In genomic region chrX:55924574-55924973, GRCh38 we compare ENCODE assay signal across 17 cellular contexts.
A peak's percentile ranks its signal among the peaks of the same experiment; 100 is the strongest.
DNase-seq lines count a peak whose midpoint lies in the region; ATAC-seq, FAIRE-seq and TF ChIP-seq lines count a peak whose summit lies in the region.
"Had no signal": no experiment of that assay in that cellular context is flagged by ENCODE, and none has a peak within 500 bp of the region (broad histone marks: within the 10 kb centered on the region; RNA-seq: fewer than 3 reads in every experiment).

No MANE protein-coding gene starts in this region.

- CTCF ChIA-PET in HEK293T (lab: Yijun Ruan, JAX) (no interaction called here), K562 (lab: Yijun Ruan, JAX; ENCODE audit: low intra/inter-chr PET ratio) (no interaction called here)

- TF ChIP-seq CTCF in K562 (IDR thresholded peaks at IDR 0.05 in 2 of 3, conservative IDR thresholded peaks at IDR 0.05 in 1 of 3; ENCODE audit: insufficient read depth in 2 of 3, low read depth in 1 of 3, low read length in 3 of 3) = no peak

- H2AFZ ChIP-seq in K562 (ENCODE audit: low read depth, low read length) = no peak overlapping the region
- H2AFZ ChIP-seq: GM23248 had no signal

- H4K5ac ChIP-seq in mesendoderm (ENCODE audit: low read length) = no peak overlapping the region

- BruUV-seq in K562 (replicated peaks; lab: Mats Ljungman, UMichigan) = no TSS peak

- H3K4ac ChIP-seq in mesendoderm (ENCODE audit: low read depth, low read length) = no peak overlapping the region

- FAIRE-seq in GM12892 (lab: Jason Lieb, UNC) (peak; percentile 60), K562 (lab: Jason Lieb, UNC) (no peak)
- FAIRE-seq: A204.1, G401.6, HTR-8/SVneo had no signal

- TF ChIP-seq POLR2A in GM12892 (IDR thresholded peaks at IDR 0.05; ENCODE audit: low read depth, low read length) = no peak
- TF ChIP-seq POLR2A in K562 (conservative IDR thresholded peaks at IDR 0.05) = no peak

- H3K56ac ChIP-seq in mesendoderm (ENCODE audit: low read length) = no peak overlapping the region

- H2BK5ac ChIP-seq in mesendoderm (ENCODE audit: low read length) = no peak overlapping the region

- H3K4me3 ChIP-seq in K562 (no peak overlapping the region), mesendoderm (ENCODE audit: low read length) (no peak overlapping the region)
- H3K4me3 ChIP-seq: GM23248, HAP-1 had no signal

- H2BK15ac ChIP-seq in mesendoderm (replicated peaks; ENCODE audit: low read depth) = no peak overlapping the region

- POLR2A ChIA-PET in HEK293T (lab: Yijun Ruan, JAX) = no interaction called here
- POLR2A ChIA-PET in K562 (lab: Yijun Ruan, JAX) = no interaction called here

- H2AK5ac ChIP-seq in mesendoderm (ENCODE audit: low read length) = no peak overlapping the region

- TF ChIP-seq EP300 in K562 (IDR thresholded peaks at IDR 0.05; ENCODE audit: low read length) = no peak

- no peak for ATAC-seq in K562

- no peak overlapping the region for H3K27ac ChIP-seq in K562 (ENCODE audit: extremely low read depth, low read depth, low read length)
- H3K27ac ChIP-seq in mesendoderm (ENCODE audit: low read depth, low read length) = no peak overlapping the region
- H3K27ac ChIP-seq: C4-2B, GM23248 had no signal

- H4K8ac ChIP-seq in mesendoderm (ENCODE audit: low read depth, low read length) = no peak overlapping the region

- DNase-seq in GM12892 (ENCODE audit: insufficient read length) (no peak), HEK293T (ENCODE audit: extremely low spot score) (no peak), K562 (ENCODE audit: extremely low read depth in 1 of 4, low spot score in 3 of 4) (no peak), mesendoderm (no peak), amniotic stem cell (lab: John Stamatoyannopoulos, UW) (no peak), T-helper 2 cell (no peak), GOT3 (lab: John Stamatoyannopoulos, UW) (no peak)
- DNase-seq: BE2C; CD4-positive, alpha-beta memory T cell; DMS79; GM23248; KBM-7 had no signal

- H3K4me2 ChIP-seq in K562 (ENCODE audit: insufficient read depth, low read length) = no peak overlapping the region
- H3K4me2 ChIP-seq in mesendoderm (ENCODE audit: low read length) = no peak overlapping the region

- H3K79me2 ChIP-seq in K562 (ENCODE audit: control insufficient read depth, insufficient read depth, low read length) (no peaks in the 10 kb centered on the region), mesendoderm (ENCODE audit: control insufficient read depth, insufficient read depth, low read length) (no peaks in the 10 kb centered on the region)

- no peaks in the 10 kb centered on the region for H3K9me3 ChIP-seq in K562 (replicated peaks; ENCODE audit: control insufficient read depth, insufficient read depth, low read depth, low read length)
- H3K9me3 ChIP-seq: BE2C, HAP-1 had no signal

- intact Hi-C loops in K562 (cut with micrococcal nuclease) = no loop called here

- no peaks in the 10 kb centered on the region for H4K20me1 ChIP-seq in K562 (replicated peaks; ENCODE audit: control insufficient read depth, insufficient read depth, low read length)

- in situ Hi-C loops in K562 (cut with MboI) = no loop called here

- H3K36me3 ChIP-seq in K562 (ENCODE audit: control insufficient read depth, insufficient read depth, low read length) (no peaks in the 10 kb centered on the region), mesendoderm (ENCODE audit: control insufficient read depth, insufficient read depth, low read length) (no peaks in the 10 kb centered on the region)
- H3K36me3 ChIP-seq: BE2C, HAP-1 had no signal

- no peak overlapping the region for H3K23ac ChIP-seq in mesendoderm (ENCODE audit: low read length)

- H3K9ac ChIP-seq in K562 (ENCODE audit: insufficient read depth in 1 of 2, low read depth in 2 of 2, low read length in 2 of 2) = no peak overlapping the region
- no peak overlapping the region for H3K9ac ChIP-seq in mesendoderm (ENCODE audit: low read length)
- H3K9ac ChIP-seq: GM23248 had no signal

- 8% methylated on average over 2 of the region's 6 CpGs for WGBS in K562 (ENCODE audit: insufficient coverage, low coverage, missing lambda C conversion rate)
- WGBS in mesendoderm (ENCODE audit: extremely low coverage, insufficient coverage, low lambda C conversion rate) = no CpG with 5 or more reads among the region's 6 CpGs

- no peaks in the 10 kb centered on the region for H3K79me1 ChIP-seq in mesendoderm (ENCODE audit: low read length)

- H3K18ac ChIP-seq in mesendoderm (ENCODE audit: low read length) = no peak overlapping the region

- no peak overlapping the region for H2BK120ac ChIP-seq in mesendoderm (ENCODE audit: low read depth, low read length)

- no peaks in the 10 kb centered on the region for H3K9me1 ChIP-seq in K562 (ENCODE audit: control insufficient read depth, insufficient read depth, low read length)

- H3K4me1 ChIP-seq in K562 (replicated peaks in 1 of 2; ENCODE audit: control insufficient read depth in 2 of 2, insufficient read depth in 2 of 2, low read length in 2 of 2) (no peaks in the 10 kb centered on the region), mesendoderm (ENCODE audit: control insufficient read depth, low read depth, low read length) (no peaks in the 10 kb centered on the region)
- H3K4me1 ChIP-seq: BE2C, HAP-1 had no signal

- no peaks in the 10 kb centered on the region for H3K27me3 ChIP-seq in K562 (ENCODE audit: control insufficient read depth in 2 of 2, insufficient read depth in 2 of 2, low read length in 2 of 2)
- no peaks in the 10 kb centered on the region for H3K27me3 ChIP-seq in mesendoderm (ENCODE audit: insufficient read depth, low read length, poor library complexity)
- H3K27me3 ChIP-seq: BE2C had no signal

- no peak for TF ChIP-seq RAD21 in K562 (CRISPR knock-in tag; conservative IDR thresholded peaks at IDR 0.05 in 1 of 2, IDR thresholded peaks at IDR 0.05 in 1 of 2)

TF ChIP-seq in HEK293T, 16 proteins besides CTCF, POLR2A, EP300 and RAD21:
- TF ChIP-seq ZNF384 (IDR thresholded peaks at IDR 0.05) (peak; percentile 68), BHLHE40 (IDR thresholded peaks at IDR 0.05; ENCODE audit: borderline replicate concordance) (no peak), SP1 (IDR thresholded peaks at IDR 0.05) (no peak), ELF4 (IDR thresholded peaks at IDR 0.05) (no peak), TARDBP (IDR thresholded peaks at IDR 0.05) (no peak)
TF ChIP-seq in HEK293T: peak in this region for 1.

TF ChIP-seq in K562, 482 proteins besides CTCF, POLR2A, EP300 and RAD21 (continues in another document):
- TF ChIP-seq CGGBP1 (CRISPR knock-in tag; IDR thresholded peaks at IDR 0.05) (no peak), ZNF253 (CRISPR knock-in tag; conservative IDR thresholded peaks at IDR 0.05) (no peak), ZBTB49 (CRISPR knock-in tag; IDR thresholded peaks at IDR 0.05; ENCODE audit: borderline replicate concordance) (no peak), FOXO4 (CRISPR knock-in tag; IDR thresholded peaks at IDR 0.05) (no peak), HES1 (IDR thresholded peaks at IDR 0.05; ENCODE audit: low read depth) (no peak), ARHGAP35 (IDR thresholded peaks at IDR 0.05; ENCODE audit: partially characterized antibody) (no peak), ZNF316 (IDR thresholded peaks at IDR 0.05) (peak; percentile 27; the same call in 1 of the 2 replicates), CCNT2 (IDR thresholded peaks at IDR 0.05; ENCODE audit: borderline replicate concordance, extremely low read depth, insufficient read length, low read depth, low read length) (no peak)
